ENCODE assay signal across 8 cellular contexts in genomic region chr17:44350733-44351226, GRCh38. TPM values are rescaled to one million over a fixed set of nuclear protein-coding genes. Genes with fewer than 3 reads are reported as not detected.
DNase-seq lines count a peak whose midpoint lies in the region; ATAC-seq, FAIRE-seq and TF ChIP-seq lines count a peak whose summit lies in the region.

No MANE protein-coding gene starts in this region.

- H2AFZ ChIP-seq in parathyroid adenoma, result no peak overlapping the region

- H3K4me2 ChIP-seq in parathyroid adenoma (ENCODE audit: low read length), result no peak overlapping the region

- peaks cover 8% of the 10 kb centered on the region for H3K36me3 Mint-ChIP-seq in activated T-helper 17 cell treated with anti-CD3 and anti-CD28 coated beads, Interleukin-2, amount 50 U/mL, for 72 hours (ENCODE audit: low read depth)

- no peaks in the 10 kb centered on the region for H3K9me3 Mint-ChIP-seq in activated T-helper 17 cell treated with anti-CD3 and anti-CD28 coated beads, Interleukin-2, amount 50 U/mL, for 72 hours

- H3K27me3 Mint-ChIP-seq in activated T-helper 17 cell treated with anti-CD3 and anti-CD28 coated beads, Interleukin-2, amount 50 U/mL, for 72 hours, result no peaks in the 10 kb centered on the region

- H3K79me2 ChIP-seq in parathyroid adenoma, result no peaks in the 10 kb centered on the region

- H3K4me1 ChIP-seq in BE2C, result no peaks in the 10 kb centered on the region
- peaks cover 2% of the 10 kb centered on the region for H3K4me1 ChIP-seq in parathyroid adenoma
- peaks cover 29% of the 10 kb centered on the region for H3K4me1 ChIP-seq in vagina

- H3K27ac ChIP-seq in parathyroid adenoma, result no peak overlapping the region
- H3K27ac ChIP-seq in vagina, result no peak overlapping the region

- TF ChIP-seq POLR2A in H54 (IDR thresholded peaks at IDR 0.05; ENCODE audit: low read depth, low read length), result no peak
- TF ChIP-seq POLR2A in vagina (IDR thresholded peaks at IDR 0.05), result no peak

- no peaks in the 10 kb centered on the region for H3K27me3 ChIP-seq in BE2C
- no peaks in the 10 kb centered on the region for H3K27me3 ChIP-seq in parathyroid adenoma (ENCODE audit: control insufficient read depth, insufficient read depth, low read length)
- no peaks in the 10 kb centered on the region for H3K27me3 ChIP-seq in vagina

- no peak overlapping the region for H3K27ac Mint-ChIP-seq in activated T-helper 17 cell treated with anti-CD3 and anti-CD28 coated beads, Interleukin-2, amount 50 U/mL, for 72 hours

- peak; percentile 92 for TF ChIP-seq CTCF in BE2C (IDR thresholded peaks at IDR 0.05; ENCODE audit: low read depth, low read length)
- TF ChIP-seq CTCF in parathyroid adenoma (IDR thresholded peaks at IDR 0.05), result peak; percentile 82
- TF ChIP-seq CTCF in vagina (IDR thresholded peaks at IDR 0.05), result peak; percentile 32 to 58 (median 52)

- H3K4me3 Mint-ChIP-seq in activated T-helper 17 cell treated with anti-CD3 and anti-CD28 coated beads, Interleukin-2, amount 50 U/mL, for 72 hours, result no peak overlapping the region

- H3K9me3 ChIP-seq in BE2C (no peaks in the 10 kb centered on the region), parathyroid adenoma (ENCODE audit: control insufficient read depth, low read length) (no peaks in the 10 kb centered on the region), vagina (no peaks in the 10 kb centered on the region)

- H3K9ac ChIP-seq in parathyroid adenoma, result no peak overlapping the region

- DNase-seq in BE2C (peak; percentile 87), H54 (ENCODE audit: insufficient read length, low spot score) (peak; percentile 84), RKO (ENCODE audit: low spot score) (peak; percentile 54), frontal cortex (ENCODE audit: low spot score in 2 of 2) (peak; percentile 80 to 85), vagina (ENCODE audit: extremely low spot score in 2 of 2) (no peak)

- no peak overlapping the region for H3K4me3 ChIP-seq in BE2C (ENCODE audit: low read depth, low read length)
- no peak overlapping the region for H3K4me3 ChIP-seq in parathyroid adenoma (ENCODE audit: low read depth, low read length)
- H3K4me3 ChIP-seq in vagina, result no peak overlapping the region

- intact Hi-C loops in vagina (cut with DNase I), result no loop called here

- ATAC-seq in activated T-helper 17 cell treated with anti-CD3 and anti-CD28 coated beads, Interleukin-2, amount 50 U/mL, for 72 hours (replicated peaks), result peak; percentile 76
- ATAC-seq in GM18907 (IDR thresholded peaks at IDR 0.05; ENCODE audit: unreplicated experiment), result no peak

- FAIRE-seq in H54 (lab: Jason Lieb, UNC), result no peak
- FAIRE-seq in frontal cortex (lab: Jason Lieb, UNC), result no peak

- H3K36me3 ChIP-seq in BE2C, result peaks cover 15% of the 10 kb centered on the region
- no peaks in the 10 kb centered on the region for H3K36me3 ChIP-seq in parathyroid adenoma (ENCODE audit: control insufficient read depth, insufficient read depth, low read length)
- peaks cover 0 to 26% of the 10 kb centered on the region in 2 donors for H3K36me3 ChIP-seq in vagina

- H3K4me1 Mint-ChIP-seq in activated T-helper 17 cell treated with anti-CD3 and anti-CD28 coated beads, Interleukin-2, amount 50 U/mL, for 72 hours, result peaks cover 6% of the 10 kb centered on the region

RNA-seq across cellular contexts. Expression of gene GRN, which starts 5.7 kb away (rescaled TPM):
- 398 TPM for polyA plus RNA-seq in BE2C (2012; ENCODE audit: insufficient read depth, insufficient read length, low read depth)
- 10 to 100 TPM; 48.5 to 54.5 TPM for total RNA-seq in activated T-helper 17 cell treated with anti-CD3 and anti-CD28 coated beads, Interleukin-2, amount 50 U/mL, for 72 hours
- total RNA-seq in frontal cortex (44.0 TPM), vagina (268 TPM)

RNA-seq across cellular contexts. Expression of gene FAM171A2, which starts 12.9 kb away (rescaled TPM):
- 44.8 TPM for polyA plus RNA-seq in BE2C (2012; ENCODE audit: insufficient read depth, insufficient read length, low read depth)
- total RNA-seq in activated T-helper 17 cell treated with anti-CD3 and anti-CD28 coated beads, Interleukin-2, amount 50 U/mL, for 72 hours, result under 1 TPM; 0.17 to 0.32 TPM
- total RNA-seq in frontal cortex, result 60.7 TPM
- total RNA-seq in vagina, result 4.2 TPM

RNA-seq across cellular contexts. Expression of gene SLC25A39, which starts 26.2 kb away (rescaled TPM):
- 920 TPM for polyA plus RNA-seq in BE2C (2012; ENCODE audit: insufficient read depth, insufficient read length, low read depth)
- total RNA-seq in activated T-helper 17 cell treated with anti-CD3 and anti-CD28 coated beads, Interleukin-2, amount 50 U/mL, for 72 hours, result 100 to 1,000 TPM in 1 of 2 donors, 10 to 100 TPM in 1; 60.3 to 114 TPM
- total RNA-seq in frontal cortex (30.2 TPM), vagina (93.1 TPM)

RNA-seq across cellular contexts. Expression of gene ITGA2B, which starts 38.7 kb away (rescaled TPM):
- polyA plus RNA-seq in BE2C (2012; ENCODE audit: insufficient read depth, insufficient read length, low read depth), result 1.6 TPM
- total RNA-seq in activated T-helper 17 cell treated with anti-CD3 and anti-CD28 coated beads, Interleukin-2, amount 50 U/mL, for 72 hours, result 1 to 10 TPM; 2.2 to 3.7 TPM
- total RNA-seq in frontal cortex, result 0.82 TPM
- total RNA-seq in vagina, result 2.0 TPM

RNA-seq across cellular contexts. Expression of gene RUNDC3A, which starts 42.4 kb away (rescaled TPM):
- polyA plus RNA-seq in BE2C (2012; ENCODE audit: insufficient read depth, insufficient read length, low read depth), result 386 TPM
- under 1 TPM; 0.41 to 0.53 TPM for total RNA-seq in activated T-helper 17 cell treated with anti-CD3 and anti-CD28 coated beads, Interleukin-2, amount 50 U/mL, for 72 hours
- total RNA-seq in frontal cortex (123 TPM), vagina (2.0 TPM)

Comparison
In these comparisons a context has a peak if more than half of its experiments do, and no peak if none do; other contexts are left out.
1. DNase-seq: peak in BE2C (single experiment), H54 (single experiment), RKO (single experiment) and frontal cortex (2 of 2); none in vagina (0 of 2).
2. RNA of gene FAM171A2, which starts 12.9 kb away (total RNA-seq): 60.7 TPM in frontal cortex (single experiment); 4.2 TPM in vagina (single experiment) and 0.17 to 0.32 TPM in activated T-helper 17 cell treated with anti-CD3 and anti-CD28 coated beads, Interleukin-2, amount 50 U/mL, for 72 hours; every median in the first group is over 10 times any median in the second.
3. Peak in every context shown above with its lines, with median percentiles within 50 percentile points of each other: CTCF ChIP-seq.